Comparison of ENCODE assay signal across 8 cellular contexts in genomic region chr7:43583424-43584199, GRCh38. TPM values are rescaled to one million over a fixed set of nuclear protein-coding genes. Genes with fewer than 3 reads are reported as not detected.
DNase-seq lines count a peak whose midpoint lies in the region; ATAC-seq, FAIRE-seq and TF ChIP-seq lines count a peak whose summit lies in the region.

No MANE protein-coding gene starts in this region.

- peak; percentile 54 for TF ChIP-seq CTCF in chondrocyte (IDR thresholded peaks at IDR 0.05)

- FAIRE-seq in GM12892 (lab: Jason Lieb, UNC) = peak; percentile 74

- peaks cover 14% of the 10 kb centered on the region for H3K27me3 Mint-ChIP-seq in chondrocyte (ENCODE audit: low read depth)

- ATAC-seq in HG02588 (IDR thresholded peaks at IDR 0.05; ENCODE audit: unreplicated experiment) (peak; percentile 16), left lobe of liver (peak; percentile 56)

- TF ChIP-seq POLR2A in GM12892 (IDR thresholded peaks at IDR 0.05; ENCODE audit: low read depth, low read length) = no peak; the same call in 1 of the 2 replicates

- no peak for DNase-seq in GM12892 (ENCODE audit: insufficient read length)
- peak; percentile 36 for DNase-seq in NCI-H1092 (lab: John Stamatoyannopoulos, UW)
- peak; percentile 32 to 52 (median 48) for DNase-seq in activated CD4-positive, CD25-positive, alpha-beta regulatory T cell (lab: John Stamatoyannopoulos, UW)
- peak; percentile 94 for DNase-seq in chondrocyte (ENCODE audit: low spot score)
- peak; percentile 78 for DNase-seq in left lobe of liver (ENCODE audit: low spot score)
- DNase-seq in stimulated activated CD4-positive, alpha-beta T cell treated with anti-CD3 and anti-CD28 coated beads, Interleukin-2, amount 100 ng/mL, for 4 hours (ENCODE audit: low read depth) = peak; percentile 51
- DNase-seq in epidermal melanocyte (ENCODE audit: insufficient read length, low spot score) = no peak

- H3K36me3 Mint-ChIP-seq in chondrocyte (ENCODE audit: low read depth) = peaks cover 7% of the 10 kb centered on the region

- peaks cover 42% of the 10 kb centered on the region for H3K4me1 Mint-ChIP-seq in chondrocyte (ENCODE audit: low read depth)

- peak overlapping the region; percentile 94 for H3K4me3 Mint-ChIP-seq in chondrocyte (ENCODE audit: unreplicated experiment)

- H3K27ac Mint-ChIP-seq in chondrocyte (ENCODE audit: unreplicated experiment) = peak overlapping the region; percentile 96

- H3K9me3 Mint-ChIP-seq in chondrocyte (ENCODE audit: low read depth) = peaks cover 3% of the 10 kb centered on the region

RNA-seq across cellular contexts. Expression of gene STK17A, which starts 0.7 kb away (rescaled TPM):
- polyA plus RNA-seq in GM12892 (2012; ENCODE audit: missing spikeins) = 82.7 TPM
- total RNA-seq in chondrocyte = 17.1 to 35.0 TPM (median 35.0 TPM) in 3 replicates
- 2.9 TPM for total RNA-seq in left lobe of liver

Comparison
In these comparisons a context has a peak if more than half of its experiments do, and no peak if none do; other contexts are left out.
1. DNase-seq: peak in NCI-H1092 (single experiment), activated CD4-positive, CD25-positive, alpha-beta regulatory T cell (4 of 4), chondrocyte (single experiment), left lobe of liver (single experiment) and stimulated activated CD4-positive, alpha-beta T cell treated with anti-CD3 and anti-CD28 coated beads, Interleukin-2, amount 100 ng/mL, for 4 hours (single experiment); none in GM12892 (single experiment) and epidermal melanocyte (single experiment).